11 cellular contexts compared by ENCODE assay signal in genomic region chr20:48656661-48657211, GRCh38.
DNase-seq lines count a peak whose midpoint lies in the region; ATAC-seq and TF ChIP-seq lines count a peak whose summit lies in the region.
"Had no signal": no experiment of that assay in that cellular context is flagged by ENCODE, and none has a peak within 500 bp of the region (broad histone marks: within the 10 kb centered on the region; RNA-seq: fewer than 3 reads in every experiment).

No MANE protein-coding gene starts in this region.

- H3K27ac ChIP-seq in PC-3 (ENCODE audit: low read length) (no peak overlapping the region), smooth muscle cell (ENCODE audit: low read depth) (no peak overlapping the region)

- BruUV-seq in PC-3 (replicated peaks; lab: Mats Ljungman, UMichigan), result no TSS peak

- intact Hi-C loops in activated CD8-positive, alpha-beta T cell treated with anti-CD3 and anti-CD28 coated beads for 36 hours (cut with micrococcal nuclease), result loop anchor here (1.0 to 5.0 kb wide), 2 partner anchors 171 to 249 kb away; partner anchors contain the start of gene PREX1
- intact Hi-C loops in PC-3 (cut with micrococcal nuclease), result loop anchor here (1.0 to 10.0 kb wide), 3 partner anchors 138 to 249 kb away; no protein-coding TSS in a partner anchor

- 65% methylated on average over 15 of the region's 15 CpGs for WGBS in smooth muscle cell (ENCODE audit: low lambda C conversion rate)

- H3K4me1 Mint-ChIP-seq in activated CD8-positive, alpha-beta T cell treated with anti-CD3 and anti-CD28 coated beads, Interleukin-2, amount 10 ng/mL, durations not matched to agents 7 days and 5 days (ENCODE audit: low read depth), result peaks cover 25% of the 10 kb centered on the region
- H3K4me1 Mint-ChIP-seq in activated CD8-positive, alpha-beta T cell treated with anti-CD3 and anti-CD28 coated beads for 36 hours (ENCODE audit: low read depth), result peaks cover 17% of the 10 kb centered on the region
- H3K4me1 Mint-ChIP-seq: mesothelial cell of epicardium had no signal

- H2AFZ ChIP-seq in PC-3 (ENCODE audit: low read length) (no peak overlapping the region), smooth muscle cell (ENCODE audit: low read depth) (no peak overlapping the region)

- CTCF ChIA-PET in activated CD8-positive, alpha-beta T cell treated with anti-CD3 and anti-CD28 coated beads, Interleukin-2, amount 10 ng/mL, durations not matched to agents 7 days and 5 days (lab: Charles Lee), result interaction anchor here (0.9 to 1.9 kb wide), 22 partner anchors 10 to 330 kb away, joined by 3 to 47 read pairs (median 5); no protein-coding TSS in a partner anchor
- CTCF ChIA-PET in activated CD8-positive, alpha-beta T cell treated with anti-CD3 and anti-CD28 coated beads for 36 hours (lab: Charles Lee), result interaction anchor here (0.7 to 3.8 kb wide), 29 partner anchors 9 to 303 kb away, joined by 3 to 70 read pairs (median 6); partner anchors contain the start of gene ARFGEF2
- CTCF ChIA-PET in PC-3 (lab: Charles Lee), result interaction anchor here (0.8 to 2.6 kb wide), 3 partner anchors 134 to 282 kb away, joined by 8 to 70 read pairs (median 11); no protein-coding TSS in a partner anchor

- H3K27ac Mint-ChIP-seq in activated CD8-positive, alpha-beta T cell treated with anti-CD3 and anti-CD28 coated beads, Interleukin-2, amount 10 ng/mL, durations not matched to agents 7 days and 5 days, result peak overlapping the region; percentile 15
- H3K27ac Mint-ChIP-seq in activated CD8-positive, alpha-beta T cell treated with anti-CD3 and anti-CD28 coated beads for 36 hours, result no peak overlapping the region
- H3K27ac Mint-ChIP-seq: mesothelial cell of epicardium had no signal

- peaks cover 83% of the 10 kb centered on the region for H3K36me3 Mint-ChIP-seq in activated CD8-positive, alpha-beta T cell treated with anti-CD3 and anti-CD28 coated beads, Interleukin-2, amount 10 ng/mL, durations not matched to agents 7 days and 5 days (ENCODE audit: low read depth)
- peaks cover 57% of the 10 kb centered on the region for H3K36me3 Mint-ChIP-seq in activated CD8-positive, alpha-beta T cell treated with anti-CD3 and anti-CD28 coated beads for 36 hours (ENCODE audit: low read depth)
- H3K36me3 Mint-ChIP-seq: mesothelial cell of epicardium had no signal

- no peaks in the 10 kb centered on the region for H3K36me3 ChIP-seq in PC-3 (ENCODE audit: low read depth, low read length)
- H3K36me3 ChIP-seq in smooth muscle cell (ENCODE audit: low read depth), result no peaks in the 10 kb centered on the region

- no peaks in the 10 kb centered on the region for H3K79me2 ChIP-seq in PC-3 (ENCODE audit: low read length)
- no peaks in the 10 kb centered on the region for H3K79me2 ChIP-seq in smooth muscle cell (ENCODE audit: low read depth)

- H3K27me3 Mint-ChIP-seq in activated CD8-positive, alpha-beta T cell treated with anti-CD3 and anti-CD28 coated beads, Interleukin-2, amount 10 ng/mL, durations not matched to agents 7 days and 5 days (ENCODE audit: low read depth), result no peaks in the 10 kb centered on the region
- H3K27me3 Mint-ChIP-seq in activated CD8-positive, alpha-beta T cell treated with anti-CD3 and anti-CD28 coated beads for 36 hours, result no peaks in the 10 kb centered on the region

- no peak for TF ChIP-seq CTCF in activated CD8-positive, alpha-beta T cell treated with anti-CD3 and anti-CD28 coated beads for 36 hours (IDR thresholded peaks at IDR 0.05)
- TF ChIP-seq CTCF in PC-3 (conservative IDR thresholded peaks at IDR 0.05; ENCODE audit: low read depth, low read length) (peak; percentile 81), smooth muscle cell (IDR thresholded peaks at IDR 0.05; ENCODE audit: borderline replicate concordance, insufficient read depth, poor library complexity, severe bottlenecking) (peak; percentile 24)

- no peaks in the 10 kb centered on the region for H3K9me3 ChIP-seq in PC-3 (ENCODE audit: low read length)
- no peaks in the 10 kb centered on the region for H3K9me3 ChIP-seq in smooth muscle cell (replicated peaks; ENCODE audit: low read depth)

- no peak for ATAC-seq in activated CD8-positive, alpha-beta T cell treated with anti-CD3 and anti-CD28 coated beads, Interleukin-2, amount 10 ng/mL, durations not matched to agents 7 days and 5 days
- ATAC-seq in activated CD8-positive, alpha-beta T cell treated with anti-CD3 and anti-CD28 coated beads for 36 hours, result no peak
- ATAC-seq in PC-3 (peak; percentile 82), GM19023 (IDR thresholded peaks at IDR 0.05; ENCODE audit: unreplicated experiment) (no peak)

- no peak for TF ChIP-seq POLR2A in erythroblast (IDR thresholded peaks at IDR 0.05; ENCODE audit: low read length)

- POLR2A ChIA-PET in activated CD8-positive, alpha-beta T cell treated with anti-CD3 and anti-CD28 coated beads, Interleukin-2, amount 10 ng/mL, durations not matched to agents 7 days and 5 days (lab: Charles Lee), result no interaction called here
- POLR2A ChIA-PET in activated CD8-positive, alpha-beta T cell treated with anti-CD3 and anti-CD28 coated beads for 36 hours (lab: Charles Lee), result interaction anchor here (1.0 to 1.6 kb wide), 4 partner anchors 24 to 264 kb away, joined by 3 to 6 read pairs (median 4); partner anchors contain the start of gene ARFGEF2
- POLR2A ChIA-PET in PC-3 (lab: Charles Lee; ENCODE audit: unreplicated experiment), result no interaction called here

- H3K9me2 ChIP-seq in PC-3 (replicated peaks; ENCODE audit: low read length), result no peaks in the 10 kb centered on the region

- no peak overlapping the region for H3K4me2 ChIP-seq in PC-3 (ENCODE audit: low read length)
- H3K4me2 ChIP-seq in smooth muscle cell, result no peak overlapping the region

- no peak for DNase-seq in activated CD8-positive, alpha-beta T cell treated with anti-CD3 and anti-CD28 coated beads, Interleukin-2, amount 10 ng/mL, durations not matched to agents 7 days and 5 days
- no peak for DNase-seq in activated CD8-positive, alpha-beta T cell treated with anti-CD3 and anti-CD28 coated beads for 36 hours
- DNase-seq in PC-3 (peak; percentile 77), erythroblast (lab: John Stamatoyannopoulos, UW) (peak; percentile 19 to 27), smooth muscle cell (lab: John Stamatoyannopoulos, UW; ENCODE audit: unreplicated experiment) (no peak), KG1 (lab: John Stamatoyannopoulos, UW) (no peak), NCI-H345 treated with DMSO at 0.1 percent for 48 hours (lab: John Stamatoyannopoulos, UW; ENCODE audit: unreplicated experiment) (no peak)
- DNase-seq: central memory CD4-positive, alpha-beta T cell; Kasumi-1 had no signal

- H3K4me1 ChIP-seq in PC-3 (ENCODE audit: insufficient read depth, low read length) (no peaks in the 10 kb centered on the region), smooth muscle cell (ENCODE audit: low read depth) (no peaks in the 10 kb centered on the region)

- H3K27me3 ChIP-seq in PC-3 (ENCODE audit: low read length) (no peaks in the 10 kb centered on the region), smooth muscle cell (ENCODE audit: low read depth) (no peaks in the 10 kb centered on the region)

- H3K4me3 Mint-ChIP-seq in activated CD8-positive, alpha-beta T cell treated with anti-CD3 and anti-CD28 coated beads, Interleukin-2, amount 10 ng/mL, durations not matched to agents 7 days and 5 days, result no peak overlapping the region
- no peak overlapping the region for H3K4me3 Mint-ChIP-seq in activated CD8-positive, alpha-beta T cell treated with anti-CD3 and anti-CD28 coated beads for 36 hours
- H3K4me3 Mint-ChIP-seq: mesothelial cell of epicardium had no signal

- no peaks in the 10 kb centered on the region for H4K20me1 ChIP-seq in PC-3 (ENCODE audit: low read length)
- no peaks in the 10 kb centered on the region for H4K20me1 ChIP-seq in smooth muscle cell (ENCODE audit: low read depth)

- H3K4me3 ChIP-seq in PC-3 (ENCODE audit: low read length) (no peak overlapping the region), smooth muscle cell (no peak overlapping the region)

- no peaks in the 10 kb centered on the region for H3K9me3 Mint-ChIP-seq in activated CD8-positive, alpha-beta T cell treated with anti-CD3 and anti-CD28 coated beads, Interleukin-2, amount 10 ng/mL, durations not matched to agents 7 days and 5 days (ENCODE audit: insufficient read depth)
- no peaks in the 10 kb centered on the region for H3K9me3 Mint-ChIP-seq in activated CD8-positive, alpha-beta T cell treated with anti-CD3 and anti-CD28 coated beads for 36 hours

- H3K9ac ChIP-seq in PC-3 (ENCODE audit: low read length) (no peak overlapping the region), smooth muscle cell (ENCODE audit: low read depth) (no peak overlapping the region)

- H3F3A ChIP-seq in PC-3 (ENCODE audit: low read length, unreplicated experiment) (no peaks in the 10 kb centered on the region), smooth muscle cell (ENCODE audit: low read depth) (no peaks in the 10 kb centered on the region)

Comparison
In these comparisons a context has a peak if more than half of its experiments do, and no peak if none do; other contexts are left out.
1. DNase-seq: peak in PC-3 (single experiment) and erythroblast (2 of 2); none in activated CD8-positive, alpha-beta T cell treated with anti-CD3 and anti-CD28 coated beads, Interleukin-2, amount 10 ng/mL, durations not matched to agents 7 days and 5 days (single experiment), activated CD8-positive, alpha-beta T cell treated with anti-CD3 and anti-CD28 coated beads for 36 hours (single experiment), smooth muscle cell (single experiment), KG1 (single experiment) and NCI-H345 treated with DMSO at 0.1 percent for 48 hours (single experiment).